Comparison of ENCODE assay signal across 8 cellular contexts in genomic region chr12:109844983-109845841, GRCh38. TPM values are rescaled to one million over a fixed set of nuclear protein-coding genes. Genes with fewer than 3 reads are reported as not detected.
DNase-seq lines count a peak whose midpoint lies in the region; ATAC-seq lines count a peak whose summit lies in the region.

No MANE protein-coding gene starts in this region.

- DNase-seq in NCI-H345 (lab: John Stamatoyannopoulos, UW) (peak; percentile 82), cerebellar cortex (ENCODE audit: low spot score) (peak; percentile 80), left lobe of liver (ENCODE audit: low spot score) (peak; percentile 89)
- DNase-seq in activated CD4-positive, CD25-positive, alpha-beta regulatory T cell treated with anti-CD3 and anti-CD28 coated beads, Interleukin-2, amount 50 U/mL, for 72 hours: peak; percentile 97
- peak; percentile 79 for DNase-seq in stimulated activated CD4-positive, alpha-beta T cell treated with anti-CD3 and anti-CD28 coated beads, Interleukin-2, amount 100 ng/mL, for 4 hours (ENCODE audit: low read depth)

- no peak overlapping the region for H3K27ac ChIP-seq in ACC112 (ENCODE audit: low read depth, low read length)

- no peaks in the 10 kb centered on the region for H3K36me3 ChIP-seq in ACC112 (ENCODE audit: insufficient read depth, low read length)

- H2AFZ ChIP-seq in ACC112 (ENCODE audit: low read length, unreplicated experiment): peak overlapping the region; percentile 52

- H3K4me1 ChIP-seq in ACC112 (ENCODE audit: control insufficient read depth, insufficient read depth, low read length, unreplicated experiment): no peaks in the 10 kb centered on the region

- H3K27me3 ChIP-seq in ACC112 (ENCODE audit: insufficient read depth, low read length): no peaks in the 10 kb centered on the region

- peak; percentile 74 for ATAC-seq in GM18520 (IDR thresholded peaks at IDR 0.05; ENCODE audit: unreplicated experiment)
- peak; percentile 77 for ATAC-seq in HG03159 (IDR thresholded peaks at IDR 0.05; ENCODE audit: unreplicated experiment)
- ATAC-seq in left lobe of liver: peak; percentile 99

- H3K79me2 ChIP-seq in ACC112 (ENCODE audit: control insufficient read depth, insufficient read depth, low read length, unreplicated experiment): no peaks in the 10 kb centered on the region

- H3K4me3 ChIP-seq in ACC112 (ENCODE audit: low read depth, low read length): 0 out of 2 replicates have a peak overlapping the region, but pooled peaks have one; percentile 13

RNA-seq across cellular contexts. Expression of gene TRPV4, which starts 12.0 kb away (rescaled TPM):
- total RNA-seq in left lobe of liver: 6.7 TPM

RNA-seq across cellular contexts. Expression of gene GLTP, which starts 35.1 kb away (rescaled TPM):
- total RNA-seq in left lobe of liver: 8.8 TPM

RNA-seq across cellular contexts. Expression of gene TCHP, which starts 54.9 kb away (rescaled TPM):
- total RNA-seq in left lobe of liver: 7.7 TPM
